Comparison of ENCODE assay signal across 24 cellular contexts in genomic region chr13:21067794-21068193, GRCh38. TPM values are rescaled to one million over a fixed set of nuclear protein-coding genes. Genes with fewer than 3 reads are reported as not detected.
"Had no signal": no experiment of that assay in that cellular context is flagged by ENCODE, and none has a peak within 500 bp of the region (broad histone marks: within the 10 kb centered on the region; RNA-seq: fewer than 3 reads in every experiment).

No MANE protein-coding gene starts in this region.

- H3K9me3 ChIP-seq: gastroesophageal sphincter, heart left ventricle, left lung, lower lobe of right lung had no signal

- H3K36me3 ChIP-seq: gastroesophageal sphincter, heart left ventricle, left lung, lower lobe of right lung had no signal

- H3K4me2 ChIP-seq: hepatocyte had no signal

- H3K27me3 ChIP-seq: dorsolateral prefrontal cortex, foreskin keratinocyte, gastroesophageal sphincter, heart left ventricle, hepatocyte, left lung had no signal

- DNase-seq: dermis blood vessel endothelial cell; dorsolateral prefrontal cortex; effector CD8-positive, alpha-beta T cell; effector memory CD8-positive, alpha-beta T cell; endodermal cell; erythroblast; foreskin keratinocyte; heart left ventricle; hypothalamus; immature natural killer cell; islet precursor cell; kidney; kidney glomerular epithelial cell; left colon; left lung; left ventricle myocardium superior; lower lobe of right lung; mesendoderm; midbrain; naive thymus-derived CD4-positive, alpha-beta T cell had no signal

- H2AFZ ChIP-seq: hepatocyte had no signal

- H3K4me3 ChIP-seq: coronary artery, dorsolateral prefrontal cortex, gastroesophageal sphincter, heart left ventricle, hepatocyte, left lung, lower lobe of right lung had no signal

- H3K27ac ChIP-seq: coronary artery, dorsolateral prefrontal cortex, epithelial cell of prostate, foreskin keratinocyte, gastroesophageal sphincter, heart left ventricle, hepatocyte, left lung, lower lobe of right lung had no signal

RNA-seq across cellular contexts. Expression of gene LATS2, which starts 6.4 kb away (rescaled TPM):
- polyA plus RNA-seq: naive thymus-derived CD4-positive, alpha-beta T cell had no signal
